Comparison of ENCODE assay signal across 1 cellular context in genomic region chr19:3456925-3457530, GRCh38.
A peak's percentile ranks its signal among the peaks of the same experiment; 100 is the strongest.
TF ChIP-seq lines count a peak whose summit lies in the region.

No MANE protein-coding gene starts in this region.

TF ChIP-seq in HEK293, 187 proteins besides CTCF, POLR2A, EP300 and RAD21 (continued from another document):
- TF ChIP-seq, protein P1, sequence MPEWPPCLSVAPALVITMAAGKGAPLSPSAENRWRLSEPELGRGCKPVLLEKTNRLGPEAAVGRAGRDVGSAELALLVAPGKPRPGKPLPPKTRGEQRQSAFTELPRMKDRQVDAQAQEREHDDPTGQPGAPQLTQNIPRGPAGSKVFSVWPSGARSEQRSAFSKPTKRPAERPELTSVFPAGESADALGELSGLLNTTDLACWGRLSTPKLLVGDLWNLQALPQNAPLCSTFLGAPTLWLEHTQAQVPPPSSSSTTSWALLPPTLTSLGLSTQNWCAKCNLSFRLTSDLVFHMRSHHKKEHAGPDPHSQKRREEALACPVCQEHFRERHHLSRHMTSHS (tag by site-specific recombination; IDR thresholded peaks at IDR 0.05): no peak
- TF ChIP-seq ZFHX2 (tag by site-specific recombination; conservative IDR thresholded peaks at IDR 0.05) (0 out of 2 replicates have a peak, but pooled peaks have one; percentile 19), ZNF354C (tag by site-specific recombination; IDR thresholded peaks at IDR 0.05; ENCODE audit: borderline replicate concordance, low read depth) (no peak), ZNF302 (tag by site-specific recombination; IDR thresholded peaks at IDR 0.05; ENCODE audit: low read depth) (no peak), ZNF768 (tag by site-specific recombination; IDR thresholded peaks at IDR 0.05) (peak; percentile 51; the same call in 1 of the 2 replicates), ZNF548 (tag by site-specific recombination; IDR thresholded peaks at IDR 0.05) (no peak), EGR2 (tag by site-specific recombination; IDR thresholded peaks at IDR 0.05; ENCODE audit: low read depth) (0 out of 2 replicates have a peak, but pooled peaks have one; percentile 16), ZNF133 (tag by site-specific recombination; IDR thresholded peaks at IDR 0.05) (no peak), ZNF610 (tag by site-specific recombination; IDR thresholded peaks at IDR 0.05; ENCODE audit: borderline replicate concordance) (no peak), ZNF114 (tag by site-specific recombination; IDR thresholded peaks at IDR 0.05) (no peak), HOXD13 (CRISPR knock-in tag; IDR thresholded peaks at IDR 0.05; ENCODE audit: borderline replicate concordance) (no peak), BCL6B (tag by site-specific recombination; IDR thresholded peaks at IDR 0.05) (no peak), ZNF175 (tag by site-specific recombination; IDR thresholded peaks at IDR 0.05) (no peak)
